In genomic region chr18:58161659-58162058, GRCh38 we compare ENCODE assay signal across 1 cellular context.
TF ChIP-seq lines count a peak whose summit lies in the region.

No MANE protein-coding gene starts in this region.

TF ChIP-seq in GM12878, 131 proteins besides CTCF, POLR2A, EP300 and RAD21 (continued from another document):
- TF ChIP-seq USF1 (IDR thresholded peaks at IDR 0.05; ENCODE audit: borderline replicate concordance, extremely low read length, insufficient read depth, low read depth, low read length) (no peak), SMAD1 (IDR thresholded peaks at IDR 0.05; ENCODE audit: low read depth, partially characterized antibody) (no peak)
